ENCODE assay signal across 1 cellular context in the genomic region with DNA sequence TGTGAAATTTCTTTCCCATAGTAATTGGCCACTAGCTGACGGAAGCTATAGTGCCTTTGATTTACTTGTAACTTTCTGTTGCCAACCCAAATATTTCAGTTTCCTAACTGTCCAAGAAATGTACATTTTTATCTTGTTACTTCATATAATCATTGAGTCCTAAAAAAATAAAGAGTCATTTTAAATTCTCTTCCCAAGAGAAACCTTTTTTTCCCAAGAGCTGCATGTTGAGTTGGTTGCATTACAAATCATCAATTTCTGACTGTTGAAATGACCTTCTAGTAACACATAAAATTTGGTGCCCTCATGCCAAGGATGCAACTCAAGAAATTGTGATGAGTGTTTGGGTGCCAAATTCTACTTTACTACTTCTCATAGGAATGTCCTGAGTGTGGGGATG.
TF ChIP-seq lines count a peak whose summit lies in the region.

No MANE protein-coding gene starts in this region.

TF ChIP-seq in IMR-90, 13 proteins besides CTCF, POLR2A, EP300 and RAD21:
- TF ChIP-seq FOS (IDR thresholded peaks at IDR 0.05; ENCODE audit: low read depth, low read length) (no peak), MAFK (IDR thresholded peaks at IDR 0.05; ENCODE audit: low read depth, low read length) (no peak), BHLHE40 (IDR thresholded peaks at IDR 0.05; ENCODE audit: low read depth, low read length) (no peak), NFE2L2 (IDR thresholded peaks at IDR 0.05; ENCODE audit: low read depth, low read length) (no peak), USF2 (IDR thresholded peaks at IDR 0.05; ENCODE audit: low read depth, low read length) (no peak), MXI1 (IDR thresholded peaks at IDR 0.05; ENCODE audit: borderline replicate concordance, low read depth, low read length) (no peak), CEBPB (IDR thresholded peaks at IDR 0.05; ENCODE audit: low read depth, low read length) (peak; percentile 24; the same call in 1 of the 2 replicates)
TF ChIP-seq in IMR-90: peak in this region for 1.
